Comparison of ENCODE assay signal across 1 cellular context in the genomic region with DNA sequence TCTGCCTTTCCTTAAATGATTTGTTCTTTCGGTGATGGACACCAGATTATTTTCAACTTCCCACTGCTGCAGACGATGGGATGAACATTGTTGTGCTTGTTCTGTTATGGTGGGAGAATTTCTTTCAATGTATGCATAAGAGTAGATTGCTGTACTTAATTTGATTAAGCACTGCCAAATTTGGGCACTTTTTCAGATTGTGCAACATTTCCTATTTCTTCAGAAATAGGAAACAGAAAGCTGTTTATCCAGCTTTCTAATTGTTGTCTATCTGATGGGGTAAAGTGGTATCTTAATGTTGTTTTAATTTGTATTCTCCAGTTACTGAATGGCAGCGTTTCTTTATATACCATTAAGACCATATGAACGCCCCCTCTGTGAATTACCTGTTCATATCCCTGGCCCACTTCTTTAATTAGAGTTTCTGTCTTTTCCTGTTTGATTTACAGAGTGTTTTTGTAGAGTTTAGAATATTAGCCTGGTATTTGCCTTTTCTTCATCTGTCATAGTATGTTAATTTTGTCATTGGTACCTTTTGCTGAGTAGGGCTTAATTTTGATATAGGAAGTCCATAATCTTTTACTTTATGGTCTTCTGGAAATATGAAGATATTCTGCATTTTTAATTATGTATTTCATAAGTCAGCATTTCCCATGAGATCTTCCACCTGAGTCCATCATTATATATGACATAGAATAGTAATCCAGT.
A peak's percentile ranks its signal among the peaks of the same experiment; 100 is the strongest.
TF ChIP-seq lines count a peak whose summit lies in the region.

No MANE protein-coding gene starts in this region.

TF ChIP-seq in IMR-90, 13 proteins besides CTCF, POLR2A, EP300 and RAD21 (continued from another document):
- TF ChIP-seq MXI1 (IDR thresholded peaks at IDR 0.05; ENCODE audit: borderline replicate concordance, low read depth, low read length) (no peak), FOS (IDR thresholded peaks at IDR 0.05; ENCODE audit: low read depth, low read length) (no peak), BHLHE40 (IDR thresholded peaks at IDR 0.05; ENCODE audit: low read depth, low read length) (no peak), CEBPB (IDR thresholded peaks at IDR 0.05; ENCODE audit: low read depth, low read length) (peak; percentile 80), CHD1 (IDR thresholded peaks at IDR 0.05; ENCODE audit: low read depth, low read length) (no peak)
- TF ChIP-seq, protein P1, sequence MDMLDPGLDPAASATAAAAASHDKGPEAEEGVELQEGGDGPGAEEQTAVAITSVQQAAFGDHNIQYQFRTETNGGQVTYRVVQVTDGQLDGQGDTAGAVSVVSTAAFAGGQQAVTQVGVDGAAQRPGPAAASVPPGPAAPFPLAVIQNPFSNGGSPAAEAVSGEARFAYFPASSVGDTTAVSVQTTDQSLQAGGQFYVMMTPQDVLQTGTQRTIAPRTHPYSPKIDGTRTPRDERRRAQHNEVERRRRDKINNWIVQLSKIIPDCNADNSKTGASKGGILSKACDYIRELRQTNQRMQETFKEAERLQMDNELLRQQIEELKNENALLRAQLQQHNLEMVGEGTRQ (IDR thresholded peaks at IDR 0.05; ENCODE audit: low read depth, low read length) = no peak
TF ChIP-seq in IMR-90: peak in this region for 2.
